ENCODE assay signal across 1 cellular context in the genomic region with DNA sequence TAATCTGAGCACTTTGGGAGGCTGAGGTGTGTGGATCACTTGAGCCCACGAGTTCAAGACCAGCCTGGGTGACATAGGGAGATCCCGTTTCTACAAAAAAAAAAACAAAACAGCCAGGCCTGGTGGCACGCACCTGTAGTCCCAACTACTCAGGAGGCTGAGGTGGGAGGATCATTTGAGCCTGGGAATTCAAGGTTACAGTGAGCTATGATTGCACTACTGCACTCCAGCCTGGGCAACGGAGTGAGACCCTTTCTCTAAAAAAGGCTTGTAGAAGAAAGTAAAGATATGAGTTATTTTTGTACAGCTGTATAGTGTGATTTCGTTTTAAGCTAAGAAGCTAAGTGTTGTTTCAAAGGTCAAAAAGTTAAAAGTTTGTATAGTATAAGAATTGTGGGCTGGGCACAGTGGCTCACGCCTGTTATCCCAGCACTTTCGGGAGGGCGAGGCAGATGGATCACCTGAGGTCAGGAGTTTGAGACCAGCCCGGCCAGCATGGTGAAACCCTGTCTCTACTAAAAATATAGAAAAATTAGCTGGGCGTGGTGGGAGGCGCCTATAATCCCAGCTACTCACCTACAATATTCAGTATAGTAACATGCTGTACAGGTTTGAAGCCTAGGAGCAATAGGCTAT.
TF ChIP-seq lines count a peak whose summit lies in the region.

No MANE protein-coding gene starts in this region.

TF ChIP-seq in GM12878, 131 proteins besides CTCF, POLR2A, EP300 and RAD21 (continued from another document):
- no peak for TF ChIP-seq SP1 (IDR thresholded peaks at IDR 0.05; ENCODE audit: low read depth, low read length)
